7 cellular contexts compared by ENCODE assay signal in genomic region chr15:66865622-66866611, GRCh38.
A peak's percentile ranks its signal among the peaks of the same experiment; 100 is the strongest.
DNase-seq lines count a peak whose midpoint lies in the region; ATAC-seq lines count a peak whose summit lies in the region.

No MANE protein-coding gene starts in this region.

- no peak overlapping the region for H3K4me3 ChIP-seq in mesenchymal stem cell (ENCODE audit: insufficient read depth in 1 of 2, low read depth in 1 of 2, low read length in 2 of 2)

- H3K18ac ChIP-seq in mesenchymal stem cell (ENCODE audit: low read depth in 1 of 2, low read length in 2 of 2) = no peak overlapping the region

- no peaks in the 10 kb centered on the region for H3K9me3 ChIP-seq in mesenchymal stem cell (ENCODE audit: control insufficient read depth, low read length)

- no peak overlapping the region for H3K4ac ChIP-seq in mesenchymal stem cell (ENCODE audit: low read depth in 1 of 2, low read length in 2 of 2)

- H3K36me3 Mint-ChIP-seq in activated naive CD8-positive, alpha-beta T cell treated with anti-CD3 and anti-CD28 coated beads, Interleukin-2, amount 10 ng/mL, durations not matched to agents 7 days and 5 days = no peaks in the 10 kb centered on the region
- H3K36me3 Mint-ChIP-seq in stimulated activated effector memory CD8-positive, alpha-beta T cell treated with anti-CD3 and anti-CD28 coated beads, Interleukin-12 subunit alpha, Interleukin-12 subunit beta, amount 100 ng/mL, for 72 hours = peaks cover 5% of the 10 kb centered on the region

- H3K4me1 ChIP-seq in mesenchymal stem cell (ENCODE audit: control insufficient read depth, insufficient read depth, low read depth, low read length) = peaks cover 3% of the 10 kb centered on the region

- H3K27me3 Mint-ChIP-seq in activated naive CD8-positive, alpha-beta T cell treated with anti-CD3 and anti-CD28 coated beads, Interleukin-2, amount 10 ng/mL, durations not matched to agents 7 days and 5 days = peaks cover 33% of the 10 kb centered on the region

- no peak overlapping the region for H2BK15ac ChIP-seq in mesenchymal stem cell (ENCODE audit: low read depth, poor library complexity, severe bottlenecking)

- H3K9ac ChIP-seq in mesenchymal stem cell (ENCODE audit: low read length) = no peak overlapping the region

- no peak overlapping the region for H4K8ac ChIP-seq in mesenchymal stem cell (ENCODE audit: low read length)

- no peak overlapping the region for H2AFZ ChIP-seq in mesenchymal stem cell (ENCODE audit: low read depth, low read length)

- H2BK120ac ChIP-seq in mesenchymal stem cell (ENCODE audit: low read depth, low read length) = no peak overlapping the region

- peaks cover 0 to 4% of the 10 kb centered on the region in 2 experiments for H3K27me3 ChIP-seq in mesenchymal stem cell (ENCODE audit: control insufficient read depth in 1 of 2, insufficient read depth in 1 of 2, low read length in 2 of 2)

- 92% methylated on average over 15 of the region's 15 CpGs for WGBS in mesenchymal stem cell

- peaks cover 4 to 48% of the 10 kb centered on the region in 2 experiments for H3K36me3 ChIP-seq in mesenchymal stem cell (ENCODE audit: control insufficient read depth in 1 of 2, insufficient read depth in 2 of 2, low read depth in 1 of 2, low read length in 2 of 2)

- peak; percentile 22 for DNase-seq in activated naive CD8-positive, alpha-beta T cell treated with anti-CD3 and anti-CD28 coated beads, Interleukin-2, amount 10 ng/mL, durations not matched to agents 7 days and 5 days
- DNase-seq in stimulated activated effector memory CD8-positive, alpha-beta T cell treated with anti-CD3 and anti-CD28 coated beads, Interleukin-12 subunit alpha, Interleukin-12 subunit beta, amount 100 ng/mL, for 72 hours (ENCODE audit: low spot score in 2 of 2) = no peak
- no peak for DNase-seq in ACHN
- no peak for DNase-seq in mesenchymal stem cell
- DNase-seq in activated CD4-positive, alpha-beta T cell treated with anti-CD3 and anti-CD28 coated beads, Interleukin-2, amount 50 U/mL, for 1 hour = no peak

- H2BK12ac ChIP-seq in mesenchymal stem cell (ENCODE audit: low read length in 2 of 2) = no peak overlapping the region

- no peaks in the 10 kb centered on the region for H3K79me1 ChIP-seq in mesenchymal stem cell (replicated peaks; ENCODE audit: low read length, poor library complexity, severe bottlenecking)

- no peaks in the 10 kb centered on the region for H3K9me3 Mint-ChIP-seq in activated naive CD8-positive, alpha-beta T cell treated with anti-CD3 and anti-CD28 coated beads, Interleukin-2, amount 10 ng/mL, durations not matched to agents 7 days and 5 days
- H3K9me3 Mint-ChIP-seq in stimulated activated effector memory CD8-positive, alpha-beta T cell treated with anti-CD3 and anti-CD28 coated beads, Interleukin-12 subunit alpha, Interleukin-12 subunit beta, amount 100 ng/mL, for 72 hours = no peaks in the 10 kb centered on the region

- H3K4me1 Mint-ChIP-seq in activated naive CD8-positive, alpha-beta T cell treated with anti-CD3 and anti-CD28 coated beads, Interleukin-2, amount 10 ng/mL, durations not matched to agents 7 days and 5 days = peaks cover 12% of the 10 kb centered on the region
- peaks cover 10% of the 10 kb centered on the region for H3K4me1 Mint-ChIP-seq in stimulated activated effector memory CD8-positive, alpha-beta T cell treated with anti-CD3 and anti-CD28 coated beads, Interleukin-12 subunit alpha, Interleukin-12 subunit beta, amount 100 ng/mL, for 72 hours

- H3K27ac Mint-ChIP-seq in activated naive CD8-positive, alpha-beta T cell treated with anti-CD3 and anti-CD28 coated beads, Interleukin-2, amount 10 ng/mL, durations not matched to agents 7 days and 5 days = no peak overlapping the region
- no peak overlapping the region for H3K27ac Mint-ChIP-seq in stimulated activated effector memory CD8-positive, alpha-beta T cell treated with anti-CD3 and anti-CD28 coated beads, Interleukin-12 subunit alpha, Interleukin-12 subunit beta, amount 100 ng/mL, for 72 hours

- POLR2A ChIA-PET in activated naive CD8-positive, alpha-beta T cell treated with anti-CD3 and anti-CD28 coated beads, Interleukin-2, amount 10 ng/mL, durations not matched to agents 7 days and 5 days (lab: Charles Lee) = no interaction called here

- ATAC-seq in GM19452 (IDR thresholded peaks at IDR 0.05; ENCODE audit: unreplicated experiment) (peak; percentile 93), HG03280 (IDR thresholded peaks at IDR 0.05; ENCODE audit: unreplicated experiment) (peak; percentile 77)
- ATAC-seq in activated naive CD8-positive, alpha-beta T cell treated with anti-CD3 and anti-CD28 coated beads, Interleukin-2, amount 10 ng/mL, durations not matched to agents 7 days and 5 days (ENCODE audit: low read depth) = peak; percentile 55
- ATAC-seq in stimulated activated effector memory CD8-positive, alpha-beta T cell treated with anti-CD3 and anti-CD28 coated beads, Interleukin-12 subunit alpha, Interleukin-12 subunit beta, amount 100 ng/mL, for 72 hours = peak; percentile 29

- H4K91ac ChIP-seq in mesenchymal stem cell (ENCODE audit: low read length) = no peak overlapping the region

- no peak overlapping the region for H3K4me3 Mint-ChIP-seq in activated naive CD8-positive, alpha-beta T cell treated with anti-CD3 and anti-CD28 coated beads, Interleukin-2, amount 10 ng/mL, durations not matched to agents 7 days and 5 days
- H3K4me3 Mint-ChIP-seq in stimulated activated effector memory CD8-positive, alpha-beta T cell treated with anti-CD3 and anti-CD28 coated beads, Interleukin-12 subunit alpha, Interleukin-12 subunit beta, amount 100 ng/mL, for 72 hours = no peak overlapping the region

- no peak overlapping the region for H3K27ac ChIP-seq in mesenchymal stem cell (ENCODE audit: low read length, poor library complexity, severe bottlenecking)

- H2AK5ac ChIP-seq in mesenchymal stem cell (ENCODE audit: low read length, severe bottlenecking) = no peak overlapping the region

- in situ Hi-C loops in ACHN (cut with HindIII; ENCODE audit: low pct_ligation_motif_present, low pct_unique_long_range_greater_than_20kb, low sequenced_read_pairs) = no loop called here

- no peak overlapping the region for H3K23ac ChIP-seq in mesenchymal stem cell (ENCODE audit: low read length in 2 of 2)

- no peak overlapping the region for H3K14ac ChIP-seq in mesenchymal stem cell (ENCODE audit: low read length in 2 of 2)

- no peak overlapping the region for H2BK5ac ChIP-seq in mesenchymal stem cell (ENCODE audit: low read depth, low read length, poor library complexity, severe bottlenecking)

- no peak overlapping the region for H3K4me2 ChIP-seq in mesenchymal stem cell (ENCODE audit: low read length, poor library complexity, severe bottlenecking)

Comparison
In these comparisons a context has a peak if more than half of its experiments do, and no peak if none do; other contexts are left out.
1. ATAC-seq: peak in every context shown above with its lines; median percentile 93 in GM19452; 77 in HG03280; 55 in activated naive CD8-positive, alpha-beta T cell treated with anti-CD3 and anti-CD28 coated beads, Interleukin-2, amount 10 ng/mL, durations not matched to agents 7 days and 5 days; 29 in stimulated activated effector memory CD8-positive, alpha-beta T cell treated with anti-CD3 and anti-CD28 coated beads, Interleukin-12 subunit alpha, Interleukin-12 subunit beta, amount 100 ng/mL, for 72 hours.